ENCODE assay signal across 1 cellular context in the genomic region with DNA sequence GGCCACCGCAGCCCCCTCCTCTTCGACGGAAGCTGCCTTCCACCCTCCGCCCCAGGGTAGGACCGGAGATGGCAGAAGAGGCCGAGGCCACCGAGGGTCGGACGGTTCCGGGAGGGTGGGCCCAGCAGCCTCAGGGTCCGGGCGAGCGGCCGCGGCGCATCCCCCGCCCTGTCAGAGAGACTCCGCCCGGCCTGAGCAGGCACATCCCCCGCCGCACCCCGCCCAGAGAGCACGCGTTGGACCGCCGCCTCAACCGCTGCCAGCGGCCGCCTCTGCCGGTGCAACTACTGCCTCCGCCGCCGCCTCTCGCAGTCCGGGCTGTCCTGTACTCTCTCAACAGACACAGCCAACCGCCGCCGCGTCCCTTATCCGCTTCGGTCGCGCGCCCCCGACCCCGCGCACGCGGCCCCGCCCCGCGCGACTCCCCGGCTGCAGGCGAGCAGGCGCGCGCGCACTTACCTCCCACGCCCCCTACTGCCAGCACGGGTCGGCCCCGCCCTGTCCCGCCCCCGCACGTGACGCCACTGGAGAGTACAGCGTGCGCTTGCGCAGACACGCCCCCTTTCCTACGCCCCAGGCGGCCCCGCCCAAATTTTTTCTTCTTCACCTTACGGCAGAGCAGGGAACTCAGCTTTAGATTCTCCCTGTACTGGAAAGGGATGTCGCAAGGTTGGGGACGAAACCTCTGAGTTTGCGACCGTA.
TF ChIP-seq lines count a peak whose summit lies in the region.

Gene MYO9A (minus strand): TSS at position 453 of the 702 bp plus-strand sequence. CDS start 71,587 bp downstream, outside the sequence.

TF ChIP-seq in HepG2, 621 proteins besides CTCF, POLR2A, EP300 and RAD21 (continued from another document and continues in another):
- TF ChIP-seq ZNF574 (CRISPR knock-in tag; IDR thresholded peaks at IDR 0.05) = no peak; the same call in none of the 2 replicates
- TF ChIP-seq NR2F6 (IDR thresholded peaks at IDR 0.05) = no peak
- no peak for TF ChIP-seq NR2F6 (CRISPR knock-in tag; IDR thresholded peaks at IDR 0.05)
- TF ChIP-seq ZNF180 (CRISPR knock-in tag; IDR thresholded peaks at IDR 0.05; ENCODE audit: borderline replicate concordance, low read depth) = no peak
- TF ChIP-seq ZNF274 (CRISPR knock-in tag; IDR thresholded peaks at IDR 0.05) = no peak; the same call in 1 of the 2 replicates
- TF ChIP-seq STAT5B (CRISPR knock-in tag; IDR thresholded peaks at IDR 0.05) = no peak
- TF ChIP-seq ZBTB37 (CRISPR knock-in tag; IDR thresholded peaks at IDR 0.05) = no peak
- TF ChIP-seq KDM5B (CRISPR knock-in tag; IDR thresholded peaks at IDR 0.05; ENCODE audit: borderline replicate concordance) = peak; percentile 79
- peak; percentile 45; the same call in 1 of the 2 replicates for TF ChIP-seq KAT7 (CRISPR knock-in tag; IDR thresholded peaks at IDR 0.05; ENCODE audit: borderline replicate concordance)
- TF ChIP-seq MAZ (IDR thresholded peaks at IDR 0.05; ENCODE audit: borderline replicate concordance, low read depth, low read length) = no peak
- TF ChIP-seq MAZ (CRISPR knock-in tag; IDR thresholded peaks at IDR 0.05; ENCODE audit: low read depth) = peak; percentile 88
- TF ChIP-seq ZSCAN31 (CRISPR knock-in tag; IDR thresholded peaks at IDR 0.05; ENCODE audit: low read depth) = 0 out of 2 replicates have a peak, but pooled peaks have one; percentile 11
- TF ChIP-seq ZNF430 (CRISPR knock-in tag; IDR thresholded peaks at IDR 0.05) = peak; percentile 77
- no peak for TF ChIP-seq LBX2 (CRISPR knock-in tag; IDR thresholded peaks at IDR 0.05; ENCODE audit: borderline replicate concordance)
- TF ChIP-seq HNRNPL (IDR thresholded peaks at IDR 0.05; ENCODE audit: low read depth, low read length) = no peak
- no peak; the same call in 1 of the 2 replicates for TF ChIP-seq ZNF263 (CRISPR knock-in tag; IDR thresholded peaks at IDR 0.05)
- TF ChIP-seq MIER3 (CRISPR knock-in tag; IDR thresholded peaks at IDR 0.05; ENCODE audit: borderline replicate concordance) = 0 out of 2 replicates have a peak, but pooled peaks have one; percentile 27
- no peak for TF ChIP-seq ZNF577 (CRISPR knock-in tag; IDR thresholded peaks at IDR 0.05; ENCODE audit: borderline replicate concordance, low read depth)
- TF ChIP-seq, protein P1, sequence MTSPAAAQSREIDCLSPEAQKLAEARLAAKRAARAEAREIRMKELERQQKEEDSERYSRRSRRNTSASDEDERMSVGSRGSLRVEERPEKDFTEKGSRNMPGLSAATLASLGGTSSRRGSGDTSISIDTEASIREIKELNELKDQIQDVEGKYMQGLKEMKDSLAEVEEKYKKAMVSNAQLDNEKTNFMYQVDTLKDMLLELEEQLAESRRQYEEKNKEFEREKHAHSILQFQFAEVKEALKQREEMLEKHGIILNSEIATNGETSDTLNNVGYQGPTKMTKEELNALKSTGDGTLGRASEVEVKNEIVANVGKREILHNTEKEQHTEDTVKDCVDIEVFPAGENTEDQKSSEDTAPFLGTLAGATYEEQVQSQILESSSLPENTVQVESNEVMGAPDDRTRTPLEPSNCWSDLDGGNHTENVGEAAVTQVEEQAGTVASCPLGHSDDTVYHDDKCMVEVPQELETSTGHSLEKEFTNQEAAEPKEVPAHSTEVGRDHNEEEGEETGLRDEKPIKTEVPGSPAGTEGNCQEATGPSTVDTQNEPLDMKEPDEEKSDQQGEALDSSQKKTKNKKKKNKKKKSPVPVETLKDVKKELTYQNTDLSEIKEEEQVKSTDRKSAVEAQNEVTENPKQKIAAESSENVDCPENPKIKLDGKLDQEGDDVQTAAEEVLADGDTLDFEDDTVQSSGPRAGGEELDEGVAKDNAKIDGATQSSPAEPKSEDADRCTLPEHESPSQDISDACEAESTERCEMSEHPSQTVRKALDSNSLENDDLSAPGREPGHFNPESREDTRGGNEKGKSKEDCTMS (CRISPR knock-in tag; conservative IDR thresholded peaks at IDR 0.05) = no peak
- peak; percentile 25; the same call in 1 of the 2 replicates for TF ChIP-seq ZNF724P (CRISPR knock-in tag; IDR thresholded peaks at IDR 0.05; ENCODE audit: borderline replicate concordance)
- TF ChIP-seq HMG20B (CRISPR knock-in tag; conservative IDR thresholded peaks at IDR 0.05) = no peak
- TF ChIP-seq MYPOP (CRISPR knock-in tag; IDR thresholded peaks at IDR 0.05) = no peak; the same call in 1 of the 2 replicates
- TF ChIP-seq JUNB (CRISPR knock-in tag; IDR thresholded peaks at IDR 0.05; ENCODE audit: borderline replicate concordance) = no peak
- TF ChIP-seq ZFYVE20 (CRISPR knock-in tag; IDR thresholded peaks at IDR 0.05; ENCODE audit: borderline replicate concordance, low read depth) = no peak
- TF ChIP-seq NFYC (CRISPR knock-in tag; IDR thresholded peaks at IDR 0.05) = no peak
- TF ChIP-seq GATAD1 (CRISPR knock-in tag; IDR thresholded peaks at IDR 0.05) = peak; percentile 83
- TF ChIP-seq, protein P2, sequence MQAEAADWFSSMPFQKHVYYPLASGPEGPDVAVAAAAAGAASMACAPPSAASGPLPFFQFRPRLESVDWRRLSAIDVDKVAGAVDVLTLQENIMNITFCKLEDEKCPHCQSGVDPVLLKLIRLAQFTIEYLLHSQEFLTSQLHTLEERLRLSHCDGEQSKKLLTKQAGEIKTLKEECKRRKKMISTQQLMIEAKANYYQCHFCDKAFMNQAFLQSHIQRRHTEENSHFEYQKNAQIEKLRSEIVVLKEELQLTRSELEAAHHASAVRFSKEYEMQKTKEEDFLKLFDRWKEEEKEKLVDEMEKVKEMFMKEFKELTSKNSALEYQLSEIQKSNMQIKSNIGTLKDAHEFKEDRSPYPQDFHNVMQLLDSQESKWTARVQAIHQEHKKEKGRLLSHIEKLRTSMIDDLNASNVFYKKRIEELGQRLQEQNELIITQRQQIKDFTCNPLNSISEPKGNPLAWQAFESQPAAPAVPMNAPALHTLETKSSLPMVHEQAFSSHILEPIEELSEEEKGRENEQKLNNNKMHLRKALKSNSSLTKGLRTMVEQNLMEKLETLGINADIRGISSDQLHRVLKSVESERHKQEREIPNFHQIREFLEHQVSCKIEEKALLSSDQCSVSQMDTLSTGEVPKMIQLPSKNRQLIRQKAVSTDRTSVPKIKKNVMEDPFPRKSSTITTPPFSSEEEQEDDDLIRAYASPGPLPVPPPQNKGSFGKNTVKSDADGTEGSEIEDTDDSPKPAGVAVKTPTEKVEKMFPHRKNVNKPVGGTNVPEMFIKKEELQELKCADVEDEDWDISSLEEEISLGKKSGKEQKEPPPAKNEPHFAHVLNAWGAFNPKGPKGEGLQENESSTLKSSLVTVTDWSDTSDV (CRISPR knock-in tag; IDR thresholded peaks at IDR 0.05) = 0 out of 2 replicates have a peak, but pooled peaks have one; percentile 19
- TF ChIP-seq, protein P3, sequence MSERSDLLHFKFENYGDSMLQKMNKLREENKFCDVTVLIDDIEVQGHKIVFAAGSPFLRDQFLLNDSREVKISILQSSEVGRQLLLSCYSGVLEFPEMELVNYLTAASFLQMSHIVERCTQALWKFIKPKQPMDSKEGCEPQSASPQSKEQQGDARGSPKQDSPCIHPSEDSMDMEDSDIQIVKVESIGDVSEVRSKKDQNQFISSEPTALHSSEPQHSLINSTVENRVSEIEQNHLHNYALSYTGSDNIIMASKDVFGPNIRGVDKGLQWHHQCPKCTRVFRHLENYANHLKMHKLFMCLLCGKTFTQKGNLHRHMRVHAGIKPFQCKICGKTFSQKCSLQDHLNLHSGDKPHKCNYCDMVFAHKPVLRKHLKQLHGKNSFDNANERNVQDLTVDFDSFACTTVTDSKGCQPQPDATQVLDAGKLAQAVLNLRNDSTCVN (CRISPR knock-in tag; IDR thresholded peaks at IDR 0.05; ENCODE audit: borderline replicate concordance) = no peak
- no peak for TF ChIP-seq SMAD9 (CRISPR knock-in tag; IDR thresholded peaks at IDR 0.05)
- 0 out of 2 replicates have a peak, but pooled peaks have one; percentile 8 for TF ChIP-seq ZNF331 (CRISPR knock-in tag; IDR thresholded peaks at IDR 0.05)
- TF ChIP-seq CENPX (CRISPR knock-in tag; IDR thresholded peaks at IDR 0.05) = no peak
- TF ChIP-seq ZNF589 (CRISPR knock-in tag; conservative IDR thresholded peaks at IDR 0.05) = no peak
- peak in 1 of 2 experiments; percentile 12; a peak in 1 of 4 replicates for TF ChIP-seq KLF16 (CRISPR knock-in tag; IDR thresholded peaks at IDR 0.05)
- TF ChIP-seq, protein P4, sequence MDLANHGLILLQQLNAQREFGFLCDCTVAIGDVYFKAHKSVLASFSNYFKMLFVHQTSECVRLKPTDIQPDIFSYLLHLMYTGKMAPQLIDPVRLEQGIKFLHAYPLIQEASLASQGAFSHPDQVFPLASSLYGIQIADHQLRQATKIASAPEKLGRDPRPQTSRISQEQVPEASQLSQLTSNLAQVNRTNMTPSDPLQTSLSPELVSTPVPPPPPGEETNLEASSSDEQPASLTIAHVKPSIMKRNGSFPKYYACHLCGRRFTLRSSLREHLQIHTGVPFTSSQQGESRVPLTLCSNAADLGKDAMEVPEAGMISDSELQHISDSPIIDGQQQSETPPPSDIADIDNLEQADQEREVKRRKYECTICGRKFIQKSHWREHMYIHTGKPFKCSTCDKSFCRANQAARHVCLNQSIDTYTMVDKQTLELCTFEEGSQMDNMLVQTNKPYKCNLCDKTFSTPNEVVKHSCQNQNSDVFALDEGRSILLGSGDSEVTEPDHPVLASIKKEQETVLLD (CRISPR knock-in tag; IDR thresholded peaks at IDR 0.05; ENCODE audit: low read depth) = no peak
- no peak for TF ChIP-seq SIN3B (IDR thresholded peaks at IDR 0.05; ENCODE audit: low read length)
- TF ChIP-seq ZNF33A (CRISPR knock-in tag; IDR thresholded peaks at IDR 0.05; ENCODE audit: borderline replicate concordance) = no peak
- peak; percentile 5; the same call in 1 of the 2 replicates for TF ChIP-seq POGZ (CRISPR knock-in tag; IDR thresholded peaks at IDR 0.05)
- no peak for TF ChIP-seq RARA (CRISPR knock-in tag; IDR thresholded peaks at IDR 0.05)
- no peak for TF ChIP-seq HHEX (CRISPR knock-in tag; IDR thresholded peaks at IDR 0.05)
- TF ChIP-seq, protein P5, sequence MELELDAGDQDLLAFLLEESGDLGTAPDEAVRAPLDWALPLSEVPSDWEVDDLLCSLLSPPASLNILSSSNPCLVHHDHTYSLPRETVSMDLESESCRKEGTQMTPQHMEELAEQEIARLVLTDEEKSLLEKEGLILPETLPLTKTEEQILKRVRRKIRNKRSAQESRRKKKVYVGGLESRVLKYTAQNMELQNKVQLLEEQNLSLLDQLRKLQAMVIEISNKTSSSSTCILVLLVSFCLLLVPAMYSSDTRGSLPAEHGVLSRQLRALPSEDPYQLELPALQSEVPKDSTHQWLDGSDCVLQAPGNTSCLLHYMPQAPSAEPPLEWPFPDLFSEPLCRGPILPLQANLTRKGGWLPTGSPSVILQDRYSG (CRISPR knock-in tag; IDR thresholded peaks at IDR 0.05) = no peak
- TF ChIP-seq MXD4 (CRISPR knock-in tag; IDR thresholded peaks at IDR 0.05) = peak; percentile 43
- TF ChIP-seq ZNF552 (CRISPR knock-in tag; IDR thresholded peaks at IDR 0.05; ENCODE audit: borderline replicate concordance) = no peak
- peak; percentile 93 for TF ChIP-seq ZBTB14 (CRISPR knock-in tag; IDR thresholded peaks at IDR 0.05)
- TF ChIP-seq ZNF264 (CRISPR knock-in tag; IDR thresholded peaks at IDR 0.05) = no peak
- no peak for TF ChIP-seq ZNF460 (CRISPR knock-in tag; IDR thresholded peaks at IDR 0.05; ENCODE audit: borderline replicate concordance)
- no peak; the same call in 1 of the 2 replicates for TF ChIP-seq ZNF556 (CRISPR knock-in tag; IDR thresholded peaks at IDR 0.05; ENCODE audit: borderline replicate concordance)
- TF ChIP-seq ZNF326 (CRISPR knock-in tag; IDR thresholded peaks at IDR 0.05; ENCODE audit: borderline replicate concordance) = no peak
- no peak for TF ChIP-seq ZNF484 (CRISPR knock-in tag; IDR thresholded peaks at IDR 0.05; ENCODE audit: borderline replicate concordance, low read depth)
